24 cellular contexts compared by ENCODE assay signal in the genomic region with DNA sequence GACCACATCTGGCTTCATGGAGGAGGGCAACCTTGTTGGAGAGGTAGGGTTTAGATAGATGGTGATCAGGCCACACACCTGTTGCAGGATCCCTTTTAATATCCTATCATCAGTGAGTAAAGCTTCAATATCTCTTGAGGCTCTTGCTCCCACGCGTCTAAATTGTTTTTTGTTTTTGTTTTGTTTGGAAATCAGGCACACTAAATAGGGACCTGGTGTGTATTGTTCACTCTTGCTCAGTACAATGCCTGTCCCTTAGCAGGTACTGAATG. TPM values are rescaled to one million over a fixed set of nuclear protein-coding genes. Genes with fewer than 3 reads are reported as not detected.
DNase-seq lines count a peak whose midpoint lies in the region; ATAC-seq, FAIRE-seq and TF ChIP-seq lines count a peak whose summit lies in the region.
"Had no signal": no experiment of that assay in that cellular context is flagged by ENCODE, and none has a peak within 500 bp of the region (broad histone marks: within the 10 kb centered on the region; RNA-seq: fewer than 3 reads in every experiment).

No MANE protein-coding gene starts in this region.

- H3K27ac Mint-ChIP-seq in activated naive CD4-positive, alpha-beta T cell treated with anti-CD3 and anti-CD28 coated beads, Interleukin-2, amount 50 U/mL, for 24 hours: peak overlapping the region; percentile 23
- H3K27ac Mint-ChIP-seq in Caco-2 (ENCODE audit: unreplicated experiment): no peak overlapping the region

- peak overlapping the region; percentile 16 for H3K4me3 Mint-ChIP-seq in activated naive CD4-positive, alpha-beta T cell treated with anti-CD3 and anti-CD28 coated beads, Interleukin-2, amount 50 U/mL, for 24 hours
- H3K4me3 Mint-ChIP-seq in Caco-2 (ENCODE audit: unreplicated experiment): no peak overlapping the region

- no peak for TF ChIP-seq RAD21 in GM12878 (IDR thresholded peaks at IDR 0.05; ENCODE audit: insufficient read depth, low read depth, low read length)

- CTCF ChIA-PET in GM12878 (lab: Yijun Ruan, JAX) (interaction anchor here (1.3 to 9.8 kb wide), 3 partner anchors 9 to 44 kb away, joined by 3 to 88 read pairs (median 61); no protein-coding TSS in a partner anchor), Caco-2 (lab: Charles Lee) (no interaction called here)

- H4K8ac ChIP-seq in trophoblast cell (ENCODE audit: low read depth, low read length): no peak overlapping the region

- H3K9ac ChIP-seq in OCI-LY1 (ENCODE audit: low read length) (peak overlapping the region; percentile 33; the same call in 1 of the 2 replicates), GM12878 (ENCODE audit: control insufficient read depth, insufficient read depth, low read length) (peak overlapping the region; percentile 42), trophoblast cell (ENCODE audit: low read length) (no peak overlapping the region), smooth muscle cell (ENCODE audit: low read depth) (no peak overlapping the region)

- H3K27me3 Mint-ChIP-seq in activated naive CD4-positive, alpha-beta T cell treated with anti-CD3 and anti-CD28 coated beads, Interleukin-2, amount 50 U/mL, for 24 hours: no peaks in the 10 kb centered on the region
- no peaks in the 10 kb centered on the region for H3K27me3 Mint-ChIP-seq in Caco-2 (ENCODE audit: insufficient read depth, unreplicated experiment)

- H3K79me2 ChIP-seq in OCI-LY1 (ENCODE audit: insufficient read depth, low read length) (peaks cover 27% of the 10 kb centered on the region), GM12878 (ENCODE audit: control insufficient read depth, insufficient read depth, low read length) (peaks cover 43% of the 10 kb centered on the region), trophoblast cell (ENCODE audit: control insufficient read depth, insufficient read depth, low read length, poor library complexity) (peaks cover 2% of the 10 kb centered on the region), smooth muscle cell (ENCODE audit: low read depth) (peaks cover 14% of the 10 kb centered on the region)

- H3K4me3 ChIP-seq in OCI-LY1 (ENCODE audit: low read depth, low read length, poor library complexity, severe bottlenecking): no peak overlapping the region
- H3K4me3 ChIP-seq in GM12878: peak overlapping the region; percentile 59; the same call in 1 of the 2 replicates
- no peak overlapping the region for H3K4me3 ChIP-seq in trophoblast cell (ENCODE audit: low read depth, low read length)
- H3K4me3 ChIP-seq in Caco-2 (ENCODE audit: low read depth, low read length): no peak overlapping the region
- H3K4me3 ChIP-seq in smooth muscle cell: no peak overlapping the region
- H3K4me3 ChIP-seq: SJCRH30 had no signal

- H2AFZ ChIP-seq in OCI-LY1 (ENCODE audit: low read length) (no peak overlapping the region), GM12878 (ENCODE audit: control insufficient read depth, low read depth, low read length) (no peak overlapping the region), trophoblast cell (ENCODE audit: insufficient read depth, low read length, poor library complexity) (no peak overlapping the region), smooth muscle cell (ENCODE audit: low read depth) (no peak overlapping the region)

- H2BK120ac ChIP-seq in trophoblast cell (ENCODE audit: insufficient read depth, low read length, poor library complexity): no peak overlapping the region

- RAD21 ChIA-PET in GM12878 (lab: Charles Lee; ENCODE audit: unreplicated experiment): interaction anchor here (5.5 to 9.0 kb wide), 2 partner anchors 9 to 16 kb away, joined by 49 to 83 read pairs; no protein-coding TSS in a partner anchor

- peak overlapping the region; percentile 44 for H2AK5ac ChIP-seq in trophoblast cell (ENCODE audit: low read length)

- H3K27ac ChIP-seq in OCI-LY1 (ENCODE audit: low read depth, low read length, poor library complexity, severe bottlenecking): peak overlapping the region; percentile 100
- peak overlapping the region; percentile 98 for H3K27ac ChIP-seq in GM12878 (ENCODE audit: control insufficient read depth, insufficient read depth)
- no peak overlapping the region for H3K27ac ChIP-seq in trophoblast cell (ENCODE audit: low read depth, low read length)
- no peak overlapping the region for H3K27ac ChIP-seq in smooth muscle cell (ENCODE audit: low read depth)
- H3K27ac ChIP-seq: 22Rv1, C4-2B, SJCRH30 had no signal

- SMC1A ChIA-PET in GM12878 (lab: Charles Lee; ENCODE audit: uncharacterized antibody, unreplicated experiment): interaction anchor here (0.7 to 10.3 kb wide), 6 partner anchors 7 to 236 kb away, joined by 3 to 99 read pairs (median 20); no protein-coding TSS in a partner anchor

- H3K36me3 ChIP-seq in OCI-LY1 (ENCODE audit: insufficient read depth, low read length) (peaks cover 8% of the 10 kb centered on the region; the same call in 1 of the 2 replicates), GM12878 (ENCODE audit: control insufficient read depth in 2 of 2, insufficient read depth in 2 of 2, low read length in 1 of 2) (no peaks in the 10 kb centered on the region; a peak in 1 of 4 replicates), trophoblast cell (ENCODE audit: control insufficient read depth in 1 of 2, insufficient read depth in 2 of 2, low read length in 2 of 2) (no peaks in the 10 kb centered on the region), Caco-2 (ENCODE audit: control insufficient read depth, insufficient read depth, low read length) (no peaks in the 10 kb centered on the region), smooth muscle cell (ENCODE audit: low read depth) (no peaks in the 10 kb centered on the region)
- H3K36me3 ChIP-seq: SJCRH30 had no signal

- no peak for DNase-seq in activated naive CD4-positive, alpha-beta T cell (lab: John Stamatoyannopoulos, UW)
- DNase-seq in GM12878 (ENCODE audit: low read depth, low spot score) (no peak), trophoblast cell (no peak), Caco-2 (no peak), smooth muscle cell (lab: John Stamatoyannopoulos, UW; ENCODE audit: unreplicated experiment) (no peak), hypothalamus (lab: John Stamatoyannopoulos, UW) (no peak)
- DNase-seq: ACHN; EL; GF-D8; H7; KBM-7; NCI-H1092; NCI-H1436; NCI-H1930; NCI-H69; NK-92 treated with Interleukin-12 subunit alpha and Interleukin-12 subunit beta, amount 100 ng/mL, for 24 hours; OCI-M1; SJCRH30 had no signal

- H3K4ac ChIP-seq in trophoblast cell (ENCODE audit: low read depth, low read length): no peak overlapping the region

- no peak for ATAC-seq in GM12878

- no peak overlapping the region for H2BK5ac ChIP-seq in trophoblast cell (ENCODE audit: low read depth, low read length, poor library complexity)

- no peak for TF ChIP-seq EP300 in GM12878 (IDR thresholded peaks at IDR 0.05; ENCODE audit: borderline replicate concordance in 1 of 2, control insufficient read depth in 1 of 2, low read depth in 2 of 2, low read length in 2 of 2)

- H3K4me1 ChIP-seq in OCI-LY1 (ENCODE audit: insufficient read depth, low read length, severe bottlenecking) (peaks cover 84% of the 10 kb centered on the region), GM12878 (ENCODE audit: control insufficient read depth, insufficient read depth, low read length) (peaks cover 69% of the 10 kb centered on the region), trophoblast cell (ENCODE audit: control insufficient read depth in 1 of 2, insufficient read depth in 2 of 2, low read length in 2 of 2) (peaks cover 22 to 28% of the 10 kb centered on the region in 2 experiments), Caco-2 (0 out of 2 replicates have a peak, but pooled peaks cover 10% of the 10 kb centered on the region), smooth muscle cell (ENCODE audit: low read depth) (no peaks in the 10 kb centered on the region)

- no peaks in the 10 kb centered on the region for H3K9me3 Mint-ChIP-seq in activated naive CD4-positive, alpha-beta T cell treated with anti-CD3 and anti-CD28 coated beads, Interleukin-2, amount 50 U/mL, for 24 hours
- H3K9me3 Mint-ChIP-seq in Caco-2 (ENCODE audit: unreplicated experiment): no peaks in the 10 kb centered on the region

- H3K36me3 Mint-ChIP-seq in activated naive CD4-positive, alpha-beta T cell treated with anti-CD3 and anti-CD28 coated beads, Interleukin-2, amount 50 U/mL, for 24 hours: peaks cover 2% of the 10 kb centered on the region
- peaks cover 5% of the 10 kb centered on the region for H3K36me3 Mint-ChIP-seq in Caco-2 (ENCODE audit: insufficient read depth, unreplicated experiment)

- H3K27me3 ChIP-seq in OCI-LY1 (ENCODE audit: insufficient read depth, low read length): no peaks in the 10 kb centered on the region
- no peaks in the 10 kb centered on the region for H3K27me3 ChIP-seq in GM12878 (replicated peaks in 1 of 2; ENCODE audit: control insufficient read depth in 2 of 2, insufficient read depth in 2 of 2, low read length in 1 of 2)
- H3K27me3 ChIP-seq in trophoblast cell (ENCODE audit: insufficient read depth, low read length): no peaks in the 10 kb centered on the region
- H3K27me3 ChIP-seq in Caco-2 (replicated peaks; ENCODE audit: control insufficient read depth, insufficient read depth, low read length): no peaks in the 10 kb centered on the region
- H3K27me3 ChIP-seq in smooth muscle cell (ENCODE audit: low read depth): no peaks in the 10 kb centered on the region
- H3K27me3 ChIP-seq: SJCRH30 had no signal

- H3K79me1 ChIP-seq in trophoblast cell (ENCODE audit: low read length): peaks cover 11% of the 10 kb centered on the region

- TF ChIP-seq CTCF in OCI-LY1 (IDR thresholded peaks at IDR 0.05; ENCODE audit: low read length) (no peak), GM12878 (IDR thresholded peaks at IDR 0.05 in 2 of 3, conservative IDR thresholded peaks at IDR 0.05 in 1 of 3; ENCODE audit: control insufficient read depth in 2 of 3, extremely low read depth in 1 of 3, insufficient read depth in 1 of 3, low read depth in 3 of 3, low read length in 3 of 3) (no peak), Caco-2 (IDR thresholded peaks at IDR 0.05; ENCODE audit: insufficient read depth in 1 of 2, low read depth in 1 of 2, low read length in 1 of 2, severe bottlenecking in 1 of 2, unreplicated experiment in 1 of 2) (no peak), smooth muscle cell (IDR thresholded peaks at IDR 0.05; ENCODE audit: borderline replicate concordance, insufficient read depth, poor library complexity, severe bottlenecking) (no peak)

- no peak for TF ChIP-seq POLR2A in GM12878 (IDR thresholded peaks at IDR 0.05; ENCODE audit: low read depth, low read length)

- no TSS peak for BruUV-seq in GM12878 (replicated peaks; lab: Mats Ljungman, UMichigan)
- BruUV-seq in Caco-2 (replicated peaks; lab: Mats Ljungman, UMichigan): no TSS peak

- no peak overlapping the region for H3K18ac ChIP-seq in trophoblast cell (ENCODE audit: low read length)

- no peak overlapping the region for H4K12ac ChIP-seq in trophoblast cell (ENCODE audit: low read depth, low read length)

- intact Hi-C loops in GM12878 (cut with micrococcal nuclease; ENCODE audit: unreplicated experiment) (no loop called here), Caco-2 (cut with micrococcal nuclease; ENCODE audit: unreplicated experiment) (no loop called here)

- in situ Hi-C loops in GM12878 (cut with MboI): no loop called here

- peaks cover 21% of the 10 kb centered on the region for H3K4me1 Mint-ChIP-seq in activated naive CD4-positive, alpha-beta T cell treated with anti-CD3 and anti-CD28 coated beads, Interleukin-2, amount 50 U/mL, for 24 hours
- peaks cover 13% of the 10 kb centered on the region for H3K4me1 Mint-ChIP-seq in Caco-2 (ENCODE audit: low read depth, unreplicated experiment)

- 44% methylated on average over 2 of the region's 2 CpGs for WGBS in GM12878 (ENCODE audit: insufficient coverage, insufficient replicate concordance, low lambda C conversion rate, missing lambda C conversion rate)
- no CpG with 5 or more reads among the region's 2 CpGs for WGBS in trophoblast cell (ENCODE audit: extremely low coverage, insufficient coverage, insufficient read length)
- 91% methylated on average over 2 of the region's 2 CpGs for WGBS in smooth muscle cell (ENCODE audit: low lambda C conversion rate)

- H3K14ac ChIP-seq in trophoblast cell (ENCODE audit: low read length): no peak overlapping the region

- H2BK12ac ChIP-seq in trophoblast cell (ENCODE audit: low read length): no peak overlapping the region

- H4K91ac ChIP-seq in trophoblast cell (ENCODE audit: low read depth, low read length): no peak overlapping the region

- H3K9me3 ChIP-seq in OCI-LY1 (ENCODE audit: low read length): no peaks in the 10 kb centered on the region
- no peaks in the 10 kb centered on the region for H3K9me3 ChIP-seq in GM12878 (replicated peaks; ENCODE audit: control insufficient read depth, insufficient read depth, low read length)
- H3K9me3 ChIP-seq in trophoblast cell (ENCODE audit: insufficient read depth, low read depth, low read length): no peaks in the 10 kb centered on the region
- no peaks in the 10 kb centered on the region for H3K9me3 ChIP-seq in Caco-2
- H3K9me3 ChIP-seq in smooth muscle cell (replicated peaks; ENCODE audit: low read depth): no peaks in the 10 kb centered on the region
- H3K9me3 ChIP-seq: SJCRH30 had no signal

- H3K4me2 ChIP-seq in OCI-LY1 (ENCODE audit: low read length) (peak overlapping the region; percentile 21; the same call in 1 of the 2 replicates), GM12878 (ENCODE audit: control insufficient read depth, insufficient read depth) (peak overlapping the region; percentile 78), trophoblast cell (ENCODE audit: low read length) (no peak overlapping the region), smooth muscle cell (no peak overlapping the region)

- H3K9me2 ChIP-seq in OCI-LY1 (ENCODE audit: low read depth, low read length): no peaks in the 10 kb centered on the region

- no peaks in the 10 kb centered on the region for H4K20me1 ChIP-seq in OCI-LY1 (ENCODE audit: insufficient read depth, low read length)
- H4K20me1 ChIP-seq in GM12878 (ENCODE audit: control insufficient read depth, insufficient read depth): no peaks in the 10 kb centered on the region
- no peaks in the 10 kb centered on the region for H4K20me1 ChIP-seq in smooth muscle cell (ENCODE audit: low read depth)

- POLR2A ChIA-PET in GM12878 (lab: Charles Lee) (interaction anchor here (0.7 to 6.6 kb wide), 4 partner anchors 9 to 222 kb away, joined by 3 to 73 read pairs (median 36); partner anchors contain the start of gene ATP6V1G1), Caco-2 (lab: Charles Lee) (no interaction called here)

- FAIRE-seq in GM12878 (lab: Jason Lieb, UNC): no peak
- FAIRE-seq: RCC 7860 had no signal

- no peak overlapping the region for H3K23ac ChIP-seq in trophoblast cell (ENCODE audit: low read length)

- peaks cover 12% of the 10 kb centered on the region; the same call in 1 of the 2 replicates for H3F3A ChIP-seq in OCI-LY1 (ENCODE audit: insufficient read depth, low read length)
- H3F3A ChIP-seq in smooth muscle cell (ENCODE audit: low read depth): peaks cover 11% of the 10 kb centered on the region

RNA-seq across cellular contexts. Expression of gene TMEM268, which starts 2.6 kb away (rescaled TPM):
- 111 and 114 TPM in 2 replicates for total RNA-seq in GM12878 (2013; cell fraction: nucleolus; rRNA removed)
- total RNA-seq in GM12878 (2014; rRNA removed): 24.9 and 25.5 TPM in 2 replicates
- total RNA-seq in GM12878 (2014; rRNA removed; fragmentation: Illumina TruSeq; extraction: Trizol): 16.8 and 20.3 TPM in 2 replicates
- total RNA-seq in GM12878 (2021): 27.1 and 32.1 TPM in 2 replicates
- 24.3 TPM for polyA plus RNA-seq in GM12878 (2011; ENCODE audit: low read depth)
- 79.5 and 83.7 TPM in 2 replicates for polyA plus RNA-seq in GM12878 (2011; rRNA removed)
- polyA plus RNA-seq in GM12878 (2011; cell fraction: cytosol; rRNA removed): 41.9 and 55.1 TPM in 2 replicates
- 33.1 and 33.6 TPM in 2 replicates for polyA plus RNA-seq in GM12878 (2011; cell fraction: nucleus; rRNA removed)
- 22.2 and 26.9 TPM in 2 replicates for polyA plus RNA-seq in GM12878 (2012)
- polyA plus RNA-seq in GM12878 (2014; fragmentation: Illumina TruSeq; extraction: Trizol): 34.1 and 36.2 TPM in 2 replicates
- polyA plus RNA-seq in GM12878 (2014; fragmentation: Nextera tagmentation; extraction: Ambion mirVana): 1 to 10 TPM; 3.5 to 6.1 TPM
- polyA plus RNA-seq in GM12878 (2014; rRNA removed): 22.5 and 24.0 TPM in 2 replicates
- polyA plus RNA-seq in GM12878 (2016; fragmentation: Nextera tagmentation; extraction: Ambion mirVana): 10 to 100 TPM in 1 of 2 experiments, 1 to 10 TPM in 1; 7.4 to 14.3 TPM
- 65.8 and 85.6 TPM in 2 replicates for polyA minus RNA-seq in GM12878 (2011; rRNA and poly(A)+ RNA removed)
- 19.4 and 26.9 TPM in 2 replicates for polyA minus RNA-seq in GM12878 (2011; cell fraction: cytosol; rRNA and poly(A)+ RNA removed)
- polyA minus RNA-seq in GM12878 (2011; cell fraction: nucleus; rRNA and poly(A)+ RNA removed): 18.9 and 27.6 TPM in 2 replicates
- polyA plus RNA-seq in trophoblast cell (2013): 7.5 and 8.4 TPM in 2 replicates
- 15.1 and 21.2 TPM in 2 replicates for total RNA-seq in Caco-2 (2022)
- total RNA-seq in smooth muscle cell: 5.8 and 9.3 TPM in 2 replicates
- 8.1 and 9.3 TPM in 2 replicates for polyA plus RNA-seq in smooth muscle cell

RNA-seq across cellular contexts. Expression of gene ATP6V1G1, which starts 20.9 kb away (rescaled TPM):
- 26.6 and 27.1 TPM in 2 replicates for total RNA-seq in GM12878 (2013; cell fraction: nucleolus; rRNA removed)
- 44.2 and 56.6 TPM in 2 replicates for total RNA-seq in GM12878 (2014; rRNA removed)
- total RNA-seq in GM12878 (2014; rRNA removed; fragmentation: Illumina TruSeq; extraction: Trizol): 60.5 TPM in 2 replicates
- 34.2 and 36.0 TPM in 2 replicates for total RNA-seq in GM12878 (2021)
- polyA plus RNA-seq in GM12878 (2011; ENCODE audit: low read depth): 55.7 TPM
- 90.6 and 130 TPM in 2 replicates for polyA plus RNA-seq in GM12878 (2011; rRNA removed)
- 47.3 and 57.4 TPM in 2 replicates for polyA plus RNA-seq in GM12878 (2011; cell fraction: cytosol; rRNA removed)
- polyA plus RNA-seq in GM12878 (2011; cell fraction: nucleus; rRNA removed): 28.5 TPM in 2 replicates
- polyA plus RNA-seq in GM12878 (2012): 59.9 and 70.7 TPM in 2 replicates
- polyA plus RNA-seq in GM12878 (2014; fragmentation: Illumina TruSeq; extraction: Trizol): 62.1 and 74.5 TPM in 2 replicates
- 100 to 1,000 TPM; 162 to 204 TPM for polyA plus RNA-seq in GM12878 (2014; fragmentation: Nextera tagmentation; extraction: Ambion mirVana)
- polyA plus RNA-seq in GM12878 (2014; rRNA removed): 50.8 and 54.9 TPM in 2 replicates
- polyA plus RNA-seq in GM12878 (2016; fragmentation: Nextera tagmentation; extraction: Ambion mirVana): 10 to 100 TPM; 98.5 to 99.9 TPM
- polyA minus RNA-seq in GM12878 (2011; rRNA and poly(A)+ RNA removed): 18.5 and 20.9 TPM in 2 replicates
- 13.6 and 14.6 TPM in 2 replicates for polyA minus RNA-seq in GM12878 (2011; cell fraction: cytosol; rRNA and poly(A)+ RNA removed)
- 13.3 and 24.2 TPM in 2 replicates for polyA minus RNA-seq in GM12878 (2011; cell fraction: nucleus; rRNA and poly(A)+ RNA removed)
- polyA plus RNA-seq in trophoblast cell (2013): 342 and 358 TPM in 2 replicates
- 143 and 147 TPM in 2 replicates for total RNA-seq in Caco-2 (2022)
- 389 and 400 TPM in 2 replicates for total RNA-seq in smooth muscle cell
- polyA plus RNA-seq in smooth muscle cell: 335 and 340 TPM in 2 replicates

RNA-seq across cellular contexts. Expression of gene TEX53, which starts 49.1 kb away (rescaled TPM):
- not detected in 2 replicates for total RNA-seq in GM12878 (2013; cell fraction: nucleolus; rRNA removed)
- total RNA-seq in GM12878 (2014; rRNA removed): not detected in 2 replicates
- total RNA-seq in GM12878 (2014; rRNA removed; fragmentation: Illumina TruSeq; extraction: Trizol): not detected in 2 replicates
- not detected in 2 replicates for total RNA-seq in GM12878 (2021)
- not detected for polyA plus RNA-seq in GM12878 (2011; ENCODE audit: low read depth)
- not detected in 2 replicates for polyA plus RNA-seq in GM12878 (2011; rRNA removed)
- not detected in 2 replicates for polyA plus RNA-seq in GM12878 (2011; cell fraction: cytosol; rRNA removed)
- polyA plus RNA-seq in GM12878 (2011; cell fraction: nucleus; rRNA removed): not detected in 2 replicates
- polyA plus RNA-seq in GM12878 (2012): not detected in 2 replicates
- not detected in 2 replicates for polyA plus RNA-seq in GM12878 (2014; fragmentation: Illumina TruSeq; extraction: Trizol)
- not detected for polyA plus RNA-seq in GM12878 (2014; fragmentation: Nextera tagmentation; extraction: Ambion mirVana)
- not detected in 2 replicates for polyA plus RNA-seq in GM12878 (2014; rRNA removed)
- polyA plus RNA-seq in GM12878 (2016; fragmentation: Nextera tagmentation; extraction: Ambion mirVana): not detected
- polyA minus RNA-seq in GM12878 (2011; rRNA and poly(A)+ RNA removed): not detected in 2 replicates
- polyA minus RNA-seq in GM12878 (2011; cell fraction: cytosol; rRNA and poly(A)+ RNA removed): not detected in 2 replicates
- polyA minus RNA-seq in GM12878 (2011; cell fraction: nucleus; rRNA and poly(A)+ RNA removed): not detected in 2 replicates
- polyA plus RNA-seq in trophoblast cell (2013): not detected in 2 replicates
- total RNA-seq in Caco-2 (2022): not detected in 2 replicates
- total RNA-seq in smooth muscle cell: not detected in 2 replicates
- polyA plus RNA-seq in smooth muscle cell: not detected in 2 replicates
- total RNA-seq: H7, NCI-H460, SJCRH30 had no signal

Comparison
In these comparisons a context has a peak if more than half of its experiments do, and no peak if none do; other contexts are left out.
1. H3K27ac ChIP-seq: peak in OCI-LY1 (single experiment) and GM12878 (single experiment); none in trophoblast cell (single experiment) and smooth muscle cell (single experiment).
2. H3K4me2 ChIP-seq: peak in OCI-LY1 (single experiment) and GM12878 (single experiment); none in trophoblast cell (single experiment) and smooth muscle cell (single experiment).
3. H3K9ac ChIP-seq: peak in OCI-LY1 (single experiment) and GM12878 (single experiment); none in trophoblast cell (single experiment) and smooth muscle cell (single experiment).